Comparison of ENCODE assay signal across 30 cellular contexts in the genomic region with DNA sequence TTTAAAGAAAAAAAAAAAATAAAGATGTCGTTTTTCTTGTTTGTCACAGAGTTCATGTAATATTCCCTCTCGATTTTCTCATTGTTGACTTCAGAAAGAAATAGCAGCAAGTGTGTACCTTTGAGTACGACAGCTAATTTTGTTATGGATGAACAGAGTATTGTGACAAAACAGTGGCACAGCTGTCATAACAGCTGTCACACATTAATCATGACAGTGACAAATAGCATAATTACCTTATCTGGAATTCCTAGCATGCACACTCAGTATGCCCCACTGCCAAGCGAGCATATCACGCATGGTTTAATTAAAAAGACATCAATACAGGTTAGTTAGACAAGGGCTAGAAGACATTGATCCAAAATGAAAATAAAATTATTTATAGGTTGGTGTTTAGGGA.
DNase-seq lines count a peak whose midpoint lies in the region; TF ChIP-seq lines count a peak whose summit lies in the region.
"Had no signal": no experiment of that assay in that cellular context is flagged by ENCODE, and none has a peak within 500 bp of the region (broad histone marks: within the 10 kb centered on the region; RNA-seq: fewer than 3 reads in every experiment).

No MANE protein-coding gene starts in this region.

- no peaks in the 10 kb centered on the region for H3K36me3 Mint-ChIP-seq in endodermal cell (ENCODE audit: low read depth)
- H3K36me3 Mint-ChIP-seq: brain; CD8-positive, alpha-beta memory T cell; stimulated activated effector memory CD8-positive, alpha-beta T cell treated with anti-CD3 and anti-CD28 coated beads, Interleukin-12 subunit alpha, Interleukin-12 subunit beta, amount 100 ng/mL, for 72 hours had no signal

- no peak for TF ChIP-seq CTCF in endodermal cell (conservative IDR thresholded peaks at IDR 0.05)

- H3K27ac Mint-ChIP-seq in endodermal cell, result no peak overlapping the region
- H3K27ac Mint-ChIP-seq: activated CD8-positive, alpha-beta T cell treated with anti-CD3 and anti-CD28 coated beads, Interleukin-2, amount 10 ng/mL, durations not matched to agents 7 days and 5 days; activated naive CD4-positive, alpha-beta T cell treated with anti-CD3 and anti-CD28 coated beads for 36 hours; B cell; CD8-positive, alpha-beta memory T cell; natural killer cell; stimulated activated effector memory CD8-positive, alpha-beta T cell treated with anti-CD3 and anti-CD28 coated beads, Interleukin-12 subunit alpha, Interleukin-12 subunit beta, amount 100 ng/mL, for 72 hours had no signal

- H3K4me3 ChIP-seq in endodermal cell (ENCODE audit: low read length), result no peak overlapping the region
- H3K4me3 ChIP-seq: dorsolateral prefrontal cortex, gastroesophageal sphincter, GM12878, hepatocyte, lung, transverse colon had no signal

- H3K9me3 Mint-ChIP-seq in endodermal cell, result no peaks in the 10 kb centered on the region
- H3K9me3 Mint-ChIP-seq: brain had no signal

- no peaks in the 10 kb centered on the region for H3K27me3 ChIP-seq in endodermal cell (ENCODE audit: control insufficient read depth, insufficient read depth, low read length, poor library complexity, severe bottlenecking)
- H3K27me3 ChIP-seq: dorsolateral prefrontal cortex, gastroesophageal sphincter, hepatocyte, transverse colon had no signal

- peaks cover 18% of the 10 kb centered on the region for H3K4me1 Mint-ChIP-seq in endodermal cell
- H3K4me1 Mint-ChIP-seq: B cell; CD8-positive, alpha-beta memory T cell; natural killer cell; stimulated activated effector memory CD8-positive, alpha-beta T cell treated with anti-CD3 and anti-CD28 coated beads, Interleukin-12 subunit alpha, Interleukin-12 subunit beta, amount 100 ng/mL, for 72 hours had no signal

- H3K36me3 ChIP-seq in endodermal cell (ENCODE audit: control insufficient read depth, insufficient read depth, low read length), result no peaks in the 10 kb centered on the region
- H3K36me3 ChIP-seq: gastroesophageal sphincter, transverse colon had no signal

- DNase-seq in DMS 273 treated with DMSO at 0.1 percent for 48 hours (lab: John Stamatoyannopoulos, UW) (peak; percentile 81), NCI-H146 (lab: John Stamatoyannopoulos, UW) (peak; percentile 69), NCI-H524 treated with DMSO at 0.1 percent for 48 hours (lab: John Stamatoyannopoulos, UW) (peak; percentile 44), endodermal cell (no peak), NAMALWA (ENCODE audit: low spot score) (no peak)
- no peak for DNase-seq in stimulated activated CD4-positive, alpha-beta T cell treated with anti-CD3 and anti-CD28 coated beads, Interleukin-4, amount 100 ng/mL, for 4 hours
- DNase-seq in effector CD4-positive, alpha-beta T cell, result no peak
- DNase-seq in NK-92 treated with Interleukin-12 subunit alpha and Interleukin-12 subunit beta, amount 100 ng/mL, for 24 hours (lab: John Stamatoyannopoulos, UW), result no peak
- DNase-seq: ACHN; activated CD4-positive, alpha-beta T cell treated with anti-CD3 and anti-CD28 coated beads for 4 hours; activated CD8-positive, alpha-beta T cell treated with anti-CD3 and anti-CD28 coated beads, Interleukin-2, amount 10 ng/mL, durations not matched to agents 7 days and 5 days; activated naive CD4-positive, alpha-beta T cell treated with anti-CD3 and anti-CD28 coated beads for 36 hours; CD8-positive, alpha-beta memory T cell; cerebellar nuclear complex; dorsolateral prefrontal cortex; left cardiac atrium; MM.1S; natural killer cell; NCI-H2029 treated with DMSO at 0.1 percent for 48 hours; NCI-H226; SW 1271; transverse colon had no signal

- peak overlapping the region; percentile 64 for H3K27ac ChIP-seq in endodermal cell (ENCODE audit: low read depth, low read length)
- H3K27ac ChIP-seq: dorsolateral prefrontal cortex, gastroesophageal sphincter, hepatocyte, KMS-11, transverse colon had no signal

- no peaks in the 10 kb centered on the region for H3K9me3 ChIP-seq in endodermal cell (ENCODE audit: control insufficient read depth, low read length)
- H3K9me3 ChIP-seq: gastroesophageal sphincter, transverse colon had no signal

- H3K4me1 ChIP-seq in endodermal cell (ENCODE audit: control insufficient read depth, insufficient read depth, low read length), result peaks cover 11% of the 10 kb centered on the region
- H3K4me1 ChIP-seq: gastroesophageal sphincter had no signal

- no peak overlapping the region for H3K4me3 Mint-ChIP-seq in endodermal cell
- H3K4me3 Mint-ChIP-seq: activated CD8-positive, alpha-beta T cell treated with anti-CD3 and anti-CD28 coated beads, Interleukin-2, amount 10 ng/mL, durations not matched to agents 7 days and 5 days; activated naive CD4-positive, alpha-beta T cell treated with anti-CD3 and anti-CD28 coated beads for 36 hours; B cell; CD8-positive, alpha-beta memory T cell; natural killer cell; stimulated activated effector memory CD8-positive, alpha-beta T cell treated with anti-CD3 and anti-CD28 coated beads, Interleukin-12 subunit alpha, Interleukin-12 subunit beta, amount 100 ng/mL, for 72 hours had no signal

- no peak overlapping the region for H3K9ac ChIP-seq in endodermal cell (ENCODE audit: extremely low read depth, low read length, poor library complexity, severe bottlenecking)
- H3K9ac ChIP-seq: KMS-11 had no signal

- 80 to 96% methylated on average over 1 to 5 of the region's 5 CpGs for WGBS in endodermal cell (ENCODE audit: insufficient coverage in 1 of 2, insufficient read length in 1 of 2), 2 experiments

- no peaks in the 10 kb centered on the region for H3K27me3 Mint-ChIP-seq in endodermal cell (ENCODE audit: insufficient read depth)
- H3K27me3 Mint-ChIP-seq: B cell; CD8-positive, alpha-beta memory T cell had no signal

Comparison
In these comparisons a context has a peak if more than half of its experiments do, and no peak if none do; other contexts are left out.
1. DNase-seq: peak in DMS 273 treated with DMSO at 0.1 percent for 48 hours (single experiment), NCI-H146 (single experiment) and NCI-H524 treated with DMSO at 0.1 percent for 48 hours (single experiment); none in endodermal cell (single experiment), stimulated activated CD4-positive, alpha-beta T cell treated with anti-CD3 and anti-CD28 coated beads, Interleukin-4, amount 100 ng/mL, for 4 hours (0 of 2), effector CD4-positive, alpha-beta T cell (single experiment), NK-92 treated with Interleukin-12 subunit alpha and Interleukin-12 subunit beta, amount 100 ng/mL, for 24 hours (single experiment) and NAMALWA (single experiment).